In the genomic region with DNA sequence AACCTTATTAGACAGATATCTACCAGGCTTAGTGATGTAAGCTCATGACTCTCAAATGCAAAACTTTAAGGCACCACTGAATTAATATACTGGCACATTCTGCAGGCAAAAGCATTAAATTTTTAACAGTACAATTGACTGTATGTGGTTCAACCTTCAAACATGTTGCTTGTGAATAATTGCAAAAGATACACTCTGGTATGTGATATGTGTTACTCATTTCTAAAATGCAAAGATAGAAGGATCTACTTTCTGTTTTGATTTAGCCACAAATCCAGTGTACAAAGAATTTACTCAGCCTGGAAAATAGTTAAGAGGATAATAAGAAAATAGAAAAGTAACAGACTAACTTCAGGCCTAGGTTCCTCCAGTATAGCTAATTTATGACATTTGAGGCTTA, we compare ENCODE assay signal across 25 cellular contexts.
"Had no signal": no experiment of that assay in that cellular context is flagged by ENCODE, and none has a peak within 500 bp of the region (broad histone marks: within the 10 kb centered on the region; RNA-seq: fewer than 3 reads in every experiment).

No MANE protein-coding gene starts in this region.

- H3K27ac ChIP-seq: breast epithelium, RWPE1, SJSA1 had no signal

- H3K9me3 ChIP-seq: breast epithelium, SJSA1 had no signal

- H3K27me3 ChIP-seq: breast epithelium, SJSA1 had no signal

- ATAC-seq: activated CD8-positive, alpha-beta T cell treated with anti-CD3 and anti-CD28 coated beads, Interleukin-2, amount 10 ng/mL, durations not matched to agents 7 days and 5 days; WTC11 had no signal

- DNase-seq: activated CD4-positive, alpha-beta T cell treated with anti-CD3 and anti-CD28 coated beads for 48 hours; activated CD4-positive, alpha-beta T cell treated with anti-CD3 and anti-CD28 coated beads, Interleukin-2, amount 50 U/mL, for 4 hours; activated CD4-positive, CD25-positive, alpha-beta regulatory T cell treated with anti-CD3 and anti-CD28 coated beads, Interleukin-2, amount 50 U/mL, for 72 hours; activated CD8-positive, alpha-beta T cell treated with anti-CD3 and anti-CD28 coated beads, Interleukin-2, amount 10 ng/mL, durations not matched to agents 7 days and 5 days; activated gamma-delta T cell treated with Interleukin-2 at 50 U/mL for 16 hours; activated naive CD4-positive, alpha-beta T cell treated with anti-CD3 and anti-CD28 coated beads, Interleukin-2, amount 10 ng/mL, durations not matched to agents 7 days and 5 days; activated naive CD8-positive, alpha-beta T cell treated with anti-CD3 and anti-CD28 coated beads for 36 hours; activated T-cell treated with anti-CD3 and anti-CD28 coated beads, Interleukin-2, amount 50 U/mL, for 48 hours; anterior cingulate cortex; caudate nucleus; KBM-7; NCI-H1092; NCI-H1417 treated with DMSO at 0.1 percent for 48 hours; NCI-H1694; NCI-H2029; NCI-H2107; NCI-H2171 treated with DMSO at 0.1 percent for 48 hours; NCI-H510A; NCI-H526 treated with DMSO at 0.1 percent for 48 hours; NCI-H82; SHP77 had no signal

- H3K36me3 ChIP-seq: breast epithelium, SJSA1 had no signal

- H3K4me1 ChIP-seq: breast epithelium, SJSA1 had no signal

- H3K4me3 ChIP-seq: breast epithelium, SJSA1 had no signal
